Comparison of ENCODE assay signal across 8 cellular contexts in the genomic region with DNA sequence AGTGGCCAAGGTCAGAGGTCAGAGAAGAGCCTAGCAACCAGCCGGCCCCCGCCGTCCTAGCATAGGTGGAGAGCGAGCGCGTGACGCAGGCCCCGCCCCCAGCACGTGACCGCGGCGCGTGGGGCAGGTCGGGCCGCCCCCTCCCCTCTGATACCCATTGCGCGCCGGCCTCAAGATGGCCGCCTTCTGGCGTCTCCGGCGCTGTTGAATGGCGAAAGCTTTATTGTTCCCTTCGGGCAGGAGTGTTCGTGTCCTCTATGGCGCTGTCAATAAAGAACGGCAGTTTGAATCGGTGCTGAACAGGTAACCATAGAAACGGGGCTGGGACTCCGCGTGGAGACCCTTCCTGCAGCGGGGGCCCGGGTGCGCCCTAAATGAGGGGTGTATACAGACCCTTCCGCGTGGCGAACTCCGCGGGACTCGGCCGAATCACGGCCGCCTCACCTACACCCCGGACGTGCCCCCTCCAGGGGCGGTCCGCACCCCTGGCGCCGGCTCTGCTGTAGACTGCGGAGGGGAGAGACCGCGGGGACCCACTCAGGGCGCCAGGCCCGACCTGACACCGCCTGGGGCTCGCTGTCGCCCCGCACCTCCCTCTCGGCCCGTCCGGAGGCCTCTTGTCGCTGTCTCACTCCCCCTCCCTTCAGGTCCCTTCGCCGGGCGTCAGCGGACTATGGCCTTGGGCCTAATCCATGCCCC. TPM values are rescaled to one million over a fixed set of nuclear protein-coding genes. Genes with fewer than 3 reads are reported as not detected.
DNase-seq lines count a peak whose midpoint lies in the region; ATAC-seq and TF ChIP-seq lines count a peak whose summit lies in the region.

A gene with protein sequence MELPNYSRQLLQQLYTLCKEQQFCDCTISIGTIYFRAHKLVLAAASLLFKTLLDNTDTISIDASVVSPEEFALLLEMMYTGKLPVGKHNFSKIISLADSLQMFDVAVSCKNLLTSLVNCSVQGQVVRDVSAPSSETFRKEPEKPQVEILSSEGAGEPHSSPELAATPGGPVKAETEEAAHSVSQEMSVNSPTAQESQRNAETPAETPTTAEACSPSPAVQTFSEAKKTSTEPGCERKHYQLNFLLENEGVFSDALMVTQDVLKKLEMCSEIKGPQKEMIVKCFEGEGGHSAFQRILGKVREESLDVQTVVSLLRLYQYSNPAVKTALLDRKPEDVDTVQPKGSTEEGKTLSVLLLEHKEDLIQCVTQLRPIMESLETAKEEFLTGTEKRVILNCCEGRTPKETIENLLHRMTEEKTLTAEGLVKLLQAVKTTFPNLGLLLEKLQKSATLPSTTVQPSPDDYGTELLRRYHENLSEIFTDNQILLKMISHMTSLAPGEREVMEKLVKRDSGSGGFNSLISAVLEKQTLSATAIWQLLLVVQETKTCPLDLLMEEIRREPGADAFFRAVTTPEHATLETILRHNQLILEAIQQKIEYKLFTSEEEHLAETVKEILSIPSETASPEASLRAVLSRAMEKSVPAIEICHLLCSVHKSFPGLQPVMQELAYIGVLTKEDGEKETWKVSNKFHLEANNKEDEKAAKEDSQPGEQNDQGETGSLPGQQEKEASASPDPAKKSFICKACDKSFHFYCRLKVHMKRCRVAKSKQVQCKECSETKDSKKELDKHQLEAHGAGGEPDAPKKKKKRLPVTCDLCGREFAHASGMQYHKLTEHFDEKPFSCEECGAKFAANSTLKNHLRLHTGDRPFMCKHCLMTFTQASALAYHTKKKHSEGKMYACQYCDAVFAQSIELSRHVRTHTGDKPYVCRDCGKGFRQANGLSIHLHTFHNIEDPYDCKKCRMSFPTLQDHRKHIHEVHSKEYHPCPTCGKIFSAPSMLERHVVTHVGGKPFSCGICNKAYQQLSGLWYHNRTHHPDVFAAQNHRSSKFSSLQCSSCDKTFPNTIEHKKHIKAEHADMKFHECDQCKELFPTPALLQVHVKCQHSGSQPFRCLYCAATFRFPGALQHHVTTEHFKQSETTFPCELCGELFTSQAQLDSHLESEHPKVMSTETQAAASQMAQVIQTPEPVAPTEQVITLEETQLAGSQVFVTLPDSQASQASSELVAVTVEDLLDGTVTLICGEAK (plus strand): TSS at position 150 of the 699 bp plus-strand sequence. CDS start 38,098 bp downstream, outside the sequence.

- no peak for TF ChIP-seq CTCF in choroid plexus epithelial cell (conservative IDR thresholded peaks at IDR 0.05; ENCODE audit: low read depth, low read length)

- DNase-seq in AML-193 (lab: John Stamatoyannopoulos, UW) (peak; percentile 85 to 91), NCI-H510A (lab: John Stamatoyannopoulos, UW) (peak; percentile 96), choroid plexus epithelial cell (ENCODE audit: low read depth) (peak; percentile 99), kidney glomerular epithelial cell (lab: John Stamatoyannopoulos, UW) (peak; percentile 94)
- DNase-seq in activated CD4-positive, alpha-beta T cell treated with anti-CD3 and anti-CD28 coated beads for 36 hours = peak; percentile 98
- DNase-seq in stimulated activated CD4-positive, alpha-beta T cell treated with anti-CD3 and anti-CD28 coated beads, Interleukin-15, amount 100 ng/mL, for 48 hours (ENCODE audit: low read depth in 2 of 2) = peak; percentile 87 to 93

- ATAC-seq in HG03432 (IDR thresholded peaks at IDR 0.05; ENCODE audit: unreplicated experiment) = peak; percentile 87
- peak; percentile 97 for ATAC-seq in activated CD4-positive, alpha-beta T cell treated with anti-CD3 and anti-CD28 coated beads for 36 hours

- POLR2A ChIA-PET in activated CD4-positive, alpha-beta T cell treated with anti-CD3 and anti-CD28 coated beads for 36 hours (lab: Charles Lee) = no interaction called here

- CTCF ChIA-PET in activated CD4-positive, alpha-beta T cell treated with anti-CD3 and anti-CD28 coated beads for 36 hours (lab: Charles Lee) = no interaction called here

- intact Hi-C loops in activated CD4-positive, alpha-beta T cell treated with anti-CD3 and anti-CD28 coated beads for 36 hours (cut with DNase I, micrococcal nuclease) = loop anchor here (1.0 to 10.0 kb wide), 9 partner anchors 23 to 1033 kb away; a partner anchor contains a TSS

- peak within 1 kb of the TSS; percentile 93 for H3K4me3 ChIP-seq in choroid plexus epithelial cell (ENCODE audit: low read depth, low read length)

- peak; percentile 65 for TF ChIP-seq POLR2A in GM19099 (IDR thresholded peaks at IDR 0.05; ENCODE audit: extremely low read depth, insufficient read length, low read depth)

- no peaks in the 10 kb centered on the region for H3K27me3 Mint-ChIP-seq in activated CD4-positive, alpha-beta T cell treated with anti-CD3 and anti-CD28 coated beads for 36 hours

- peaks cover 8% of the 10 kb centered on the region for H3K36me3 Mint-ChIP-seq in activated CD4-positive, alpha-beta T cell treated with anti-CD3 and anti-CD28 coated beads for 36 hours (ENCODE audit: low read depth)

- peak within 1 kb of the TSS; percentile 94 for H3K4me3 Mint-ChIP-seq in activated CD4-positive, alpha-beta T cell treated with anti-CD3 and anti-CD28 coated beads for 36 hours

- peaks cover 4% of the 10 kb centered on the region for H3K9me3 Mint-ChIP-seq in activated CD4-positive, alpha-beta T cell treated with anti-CD3 and anti-CD28 coated beads for 36 hours (ENCODE audit: low read depth)

- peak within 1 kb of the TSS; percentile 90 for H3K27ac Mint-ChIP-seq in activated CD4-positive, alpha-beta T cell treated with anti-CD3 and anti-CD28 coated beads for 36 hours

- peaks cover 41% of the 10 kb centered on the region for H3K4me1 Mint-ChIP-seq in activated CD4-positive, alpha-beta T cell treated with anti-CD3 and anti-CD28 coated beads for 36 hours

RNA-seq across cellular contexts. Expression of the gene that starts here (rescaled TPM):
- 10 to 100 TPM; 12.7 to 13.5 TPM for total RNA-seq in activated CD4-positive, alpha-beta T cell treated with anti-CD3 and anti-CD28 coated beads for 36 hours

Comparison
In these comparisons a context has a peak if more than half of its experiments do, and no peak if none do; other contexts are left out.
1. Peak in every context shown above with its lines: DNase-seq, ATAC-seq and H3K4me3 ChIP-seq.